In genomic region chr13:96051491-96051890, GRCh38 we compare ENCODE assay signal across 10 cellular contexts. TPM values are rescaled to one million over a fixed set of nuclear protein-coding genes. Genes with fewer than 3 reads are reported as not detected.
"Had no signal": no experiment of that assay in that cellular context is flagged by ENCODE, and none has a peak within 500 bp of the region (broad histone marks: within the 10 kb centered on the region; RNA-seq: fewer than 3 reads in every experiment).

No MANE protein-coding gene starts in this region.

RNA-seq across cellular contexts. Expression of gene UGGT2, which starts 1.7 kb away (rescaled TPM):
- total RNA-seq: activated CD8-positive, alpha-beta memory T cell treated with anti-CD3 and anti-CD28 coated beads for 36 hours; activated CD8-positive, alpha-beta T cell treated with anti-CD3 and anti-CD28 coated beads for 36 hours had no signal

RNA-seq across cellular contexts. Expression of gene HS6ST3, which starts 38.4 kb away (rescaled TPM):
- total RNA-seq: activated CD4-positive, alpha-beta T cell treated with anti-CD3 and anti-CD28 coated beads, Interleukin-2, amount 10 ng/mL, durations not matched to agents 24 days and 14 days; activated CD8-positive, alpha-beta memory T cell treated with anti-CD3 and anti-CD28 coated beads for 36 hours; activated CD8-positive, alpha-beta T cell treated with anti-CD3 and anti-CD28 coated beads for 36 hours; activated naive CD8-positive, alpha-beta T cell treated with anti-CD3 and anti-CD28 coated beads for 36 hours; activated T-cell treated with anti-CD3 and anti-CD28 coated beads, Interleukin-2, amount 50 U/mL, for 72 hours; activated T-helper 17 cell treated with anti-CD3 and anti-CD28 coated beads, Interleukin-2, amount 50 U/mL, for 72 hours; NCI-H460; RPMI7951; T-helper 1 cell treated with Interleukin-12 subunit alpha and Interleukin-12 subunit beta and Interleukin-4 antibody, amounts not matched to agents 30 ng/mL and 1 ng/mL, for 36 hours; T-helper 2 cell treated with Interferon-gamma antibody and Interleukin-4, amounts not matched to agents 100 ng/mL and 5 ng/mL, for 36 hours had no signal
